8 cellular contexts compared by ENCODE assay signal in genomic region chr18:45275367-45276113, GRCh38.
DNase-seq lines count a peak whose midpoint lies in the region; ATAC-seq, FAIRE-seq and TF ChIP-seq lines count a peak whose summit lies in the region.

No MANE protein-coding gene starts in this region.

- in situ Hi-C loops in K562 (cut with MboI): no loop called here

- peak; percentile 47 to 48; a peak in 3 of 4 replicates for TF ChIP-seq RAD21 in K562 (CRISPR knock-in tag; conservative IDR thresholded peaks at IDR 0.05 in 1 of 2, IDR thresholded peaks at IDR 0.05 in 1 of 2)

- FAIRE-seq in K562 (lab: Jason Lieb, UNC): no peak

- WGBS in K562 (ENCODE audit: insufficient coverage, low coverage, missing lambda C conversion rate): 0% methylated on average over 4 of the region's 5 CpGs

- CTCF ChIA-PET in K562 (lab: Yijun Ruan, JAX; ENCODE audit: low intra/inter-chr PET ratio): interaction anchor here (0.9 to 1.0 kb wide), 2 partner anchors 109 to 111 kb away, joined by 3 read pairs; no protein-coding TSS in a partner anchor

- no peaks in the 10 kb centered on the region for H3K36me3 ChIP-seq in K562 (ENCODE audit: control insufficient read depth, insufficient read depth, low read length)

- TF ChIP-seq CTCF in LNCaP clone FGC (IDR thresholded peaks at IDR 0.05; ENCODE audit: control insufficient read depth, extremely low read depth, insufficient read depth) (peak; percentile 45), K562 (IDR thresholded peaks at IDR 0.05 in 2 of 3, conservative IDR thresholded peaks at IDR 0.05 in 1 of 3; ENCODE audit: insufficient read depth in 2 of 3, low read depth in 1 of 3, low read length in 3 of 3) (peak; percentile 21 to 56 (median 43); a peak in 4 of 6 replicates), nephron (IDR thresholded peaks at IDR 0.05; ENCODE audit: unreplicated experiment in 3 of 3) (peak; percentile 35 to 54 (median 48))

- no peaks in the 10 kb centered on the region for H3K27me3 Mint-ChIP-seq in nephron (ENCODE audit: low read depth)

- no peaks in the 10 kb centered on the region for H3K79me2 ChIP-seq in K562 (ENCODE audit: control insufficient read depth, insufficient read depth, low read length)

- BruUV-seq in K562 (replicated peaks; lab: Mats Ljungman, UMichigan): no TSS peak

- peaks cover 31% of the 10 kb centered on the region for H3K9me3 Mint-ChIP-seq in nephron

- H3K4me1 Mint-ChIP-seq in nephron: no peaks in the 10 kb centered on the region

- H3K9ac ChIP-seq in K562 (ENCODE audit: insufficient read depth in 1 of 2, low read depth in 2 of 2, low read length in 2 of 2): no peak overlapping the region

- H3K27me3 ChIP-seq in K562 (ENCODE audit: control insufficient read depth in 2 of 2, insufficient read depth in 2 of 2, low read length in 2 of 2): no peaks in the 10 kb centered on the region

- H3K4me3 Mint-ChIP-seq in nephron: no peak overlapping the region

- DNase-seq in GF-D8 (lab: John Stamatoyannopoulos, UW) (peak; percentile 16), LNCaP clone FGC (ENCODE audit: low read depth) (no peak), K562 (ENCODE audit: extremely low read depth in 1 of 4, low spot score in 3 of 4) (peak; percentile 5 to 17 (median 15)), T1000 (lab: John Stamatoyannopoulos, UW) (no peak), middle frontal gyrus (ENCODE audit: extremely low spot score, low spot score) (no peak), NCI-H128 (lab: John Stamatoyannopoulos, UW; ENCODE audit: unreplicated experiment) (no peak)

- TF ChIP-seq POLR2A in K562 (conservative IDR thresholded peaks at IDR 0.05): no peak

- H3K9me3 ChIP-seq in K562 (replicated peaks; ENCODE audit: control insufficient read depth, insufficient read depth, low read depth, low read length): no peaks in the 10 kb centered on the region

- H3K4me3 ChIP-seq in LNCaP clone FGC (ENCODE audit: low read depth, low read length): no peak overlapping the region
- no peak overlapping the region for H3K4me3 ChIP-seq in K562

- ATAC-seq in K562 (no peak), HG02938 (IDR thresholded peaks at IDR 0.05; ENCODE audit: unreplicated experiment) (no peak)

- POLR2A ChIA-PET in K562 (lab: Yijun Ruan, JAX): no interaction called here

- H3K36me3 Mint-ChIP-seq in nephron (ENCODE audit: low read depth): no peaks in the 10 kb centered on the region

- no peaks in the 10 kb centered on the region for H4K20me1 ChIP-seq in K562 (replicated peaks; ENCODE audit: control insufficient read depth, insufficient read depth, low read length)

- no peak overlapping the region for H3K4me2 ChIP-seq in K562 (ENCODE audit: insufficient read depth, low read length)

- no peak overlapping the region for H2AFZ ChIP-seq in K562 (ENCODE audit: low read depth, low read length)

- no peak overlapping the region for H3K27ac Mint-ChIP-seq in nephron

- no peak for TF ChIP-seq EP300 in K562 (IDR thresholded peaks at IDR 0.05; ENCODE audit: low read length)

- H3K27ac ChIP-seq in K562 (ENCODE audit: extremely low read depth, low read depth, low read length): no peak overlapping the region

- no peaks in the 10 kb centered on the region for H3K9me1 ChIP-seq in K562 (ENCODE audit: control insufficient read depth, insufficient read depth, low read length)

- intact Hi-C loops in K562 (cut with micrococcal nuclease): no loop called here

- H3K4me1 ChIP-seq in K562 (replicated peaks in 1 of 2; ENCODE audit: control insufficient read depth in 2 of 2, insufficient read depth in 2 of 2, low read length in 2 of 2): no peaks in the 10 kb centered on the region

TF ChIP-seq in K562, 482 proteins besides CTCF, POLR2A, EP300 and RAD21:
- TF ChIP-seq ZBTB1 (CRISPR knock-in tag; IDR thresholded peaks at IDR 0.05; ENCODE audit: borderline replicate concordance, low read depth): no peak
- TF ChIP-seq POLR2H (tag; IDR thresholded peaks at IDR 0.05; ENCODE audit: low read depth): no peak
- no peak for TF ChIP-seq ZNF24 (IDR thresholded peaks at IDR 0.05)
- TF ChIP-seq, protein P1, sequence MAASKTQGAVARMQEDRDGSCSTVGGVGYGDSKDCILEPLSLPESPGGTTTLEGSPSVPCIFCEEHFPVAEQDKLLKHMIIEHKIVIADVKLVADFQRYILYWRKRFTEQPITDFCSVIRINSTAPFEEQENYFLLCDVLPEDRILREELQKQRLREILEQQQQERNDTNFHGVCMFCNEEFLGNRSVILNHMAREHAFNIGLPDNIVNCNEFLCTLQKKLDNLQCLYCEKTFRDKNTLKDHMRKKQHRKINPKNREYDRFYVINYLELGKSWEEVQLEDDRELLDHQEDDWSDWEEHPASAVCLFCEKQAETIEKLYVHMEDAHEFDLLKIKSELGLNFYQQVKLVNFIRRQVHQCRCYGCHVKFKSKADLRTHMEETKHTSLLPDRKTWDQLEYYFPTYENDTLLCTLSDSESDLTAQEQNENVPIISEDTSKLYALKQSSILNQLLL (CRISPR knock-in tag; IDR thresholded peaks at IDR 0.05; ENCODE audit: borderline replicate concordance): no peak
- TF ChIP-seq TCF7 (IDR thresholded peaks at IDR 0.05; ENCODE audit: borderline replicate concordance): no peak
- TF ChIP-seq, protein P2, sequence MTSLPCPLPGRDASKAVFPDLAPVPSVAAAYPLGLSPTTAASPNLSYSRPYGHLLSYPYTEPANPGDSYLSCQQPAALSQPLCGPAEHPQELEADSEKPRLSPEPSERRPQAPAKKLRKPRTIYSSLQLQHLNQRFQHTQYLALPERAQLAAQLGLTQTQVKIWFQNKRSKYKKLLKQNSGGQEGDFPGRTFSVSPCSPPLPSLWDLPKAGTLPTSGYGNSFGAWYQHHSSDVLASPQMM (CRISPR knock-in tag; IDR thresholded peaks at IDR 0.05): no peak
- peak; percentile 79 for TF ChIP-seq ZFP1 (CRISPR knock-in tag; IDR thresholded peaks at IDR 0.05)
- TF ChIP-seq KLF13 (tag; IDR thresholded peaks at IDR 0.05; ENCODE audit: borderline replicate concordance, low read depth): no peak

Comparison
In these comparisons a context has a peak if more than half of its experiments do, and no peak if none do; other contexts are left out.
1. DNase-seq: peak in GF-D8 (single experiment) and K562 (4 of 4); none in LNCaP clone FGC (single experiment), T1000 (single experiment), middle frontal gyrus (single experiment) and NCI-H128 (single experiment).
2. Peak in every context shown above with its lines, with median percentiles within 50 percentile points of each other: CTCF ChIP-seq.